In genomic region chr13:45750566-45750965, GRCh38 we compare ENCODE assay signal across 28 cellular contexts. TPM values are rescaled to one million over a fixed set of nuclear protein-coding genes. Genes with fewer than 3 reads are reported as not detected.
A peak's percentile ranks its signal among the peaks of the same experiment; 100 is the strongest.
DNase-seq lines count a peak whose midpoint lies in the region; ATAC-seq and TF ChIP-seq lines count a peak whose summit lies in the region.
"Had no signal": no experiment of that assay in that cellular context is flagged by ENCODE, and none has a peak within 500 bp of the region (broad histone marks: within the 10 kb centered on the region; RNA-seq: fewer than 3 reads in every experiment).

No MANE protein-coding gene starts in this region.

- H3F3A ChIP-seq in GM23338 (replicated peaks; ENCODE audit: low read depth) = no peaks in the 10 kb centered on the region

- H3K9me2 ChIP-seq in GM23338 (ENCODE audit: insufficient read depth) = peaks cover 5% of the 10 kb centered on the region; the same call in 1 of the 2 replicates

- in situ Hi-C loops in HAP-1 (cut with MboI; ENCODE audit: low sequenced_read_pairs) = no loop called here

- TF ChIP-seq POLR2A in tibial nerve (IDR thresholded peaks at IDR 0.05) = no peak

- TF ChIP-seq CTCF in GM23338 (conservative IDR thresholded peaks at IDR 0.05; ENCODE audit: low read depth in 2 of 2) (no peak), tibial nerve (IDR thresholded peaks at IDR 0.05) (no peak)

- no peak for DNase-seq in GM23338 (ENCODE audit: low spot score)
- DNase-seq in HAP-1 (ENCODE audit: low spot score in 2 of 2) = peak; percentile 12 to 67
- DNase-seq in tibial nerve (ENCODE audit: low spot score in 2 of 2) = no peak
- DNase-seq in SW480 (ENCODE audit: low spot score) = no peak
- DNase-seq: 8988T; ACHN; BE2C; C1 segment of cervical spinal cord; CD4-positive, alpha-beta memory T cell; CD4-positive, CD25-positive, alpha-beta regulatory T cell; CD8-positive, alpha-beta memory T cell; COR-L47; DMS 273 treated with DMSO at 0.1 percent for 48 hours; DMS153; DMS53; DMS79; DND-41; EL; GDM1 had no signal

- 86 to 96% methylated on average over 3 of the region's 3 CpGs for WGBS in tibial nerve, 2 donors

- no peak overlapping the region for H3K4me3 Mint-ChIP-seq in GM23338
- H3K4me3 Mint-ChIP-seq: CD14-positive monocyte; CD4-positive, alpha-beta memory T cell; CD4-positive, CD25-positive, alpha-beta regulatory T cell; CD8-positive, alpha-beta memory T cell had no signal

- no peak overlapping the region for H3K27ac Mint-ChIP-seq in GM23338
- H3K27ac Mint-ChIP-seq: CD14-positive monocyte; CD4-positive, alpha-beta memory T cell; CD4-positive, CD25-positive, alpha-beta regulatory T cell; CD8-positive, alpha-beta memory T cell had no signal

- H3K27me3 Mint-ChIP-seq in GM23338 (ENCODE audit: insufficient read depth, low read depth, poor library complexity) = peaks cover 1% of the 10 kb centered on the region

- H2AFZ ChIP-seq in GM23338 = peak overlapping the region; percentile 43; the same call in 1 of the 2 replicates

- no peaks in the 10 kb centered on the region for H3K79me2 ChIP-seq in GM23338 (replicated peaks; ENCODE audit: insufficient read depth)

- H3K27ac ChIP-seq in GM23338 (ENCODE audit: low read depth) (no peak overlapping the region), tibial nerve (no peak overlapping the region)
- H3K27ac ChIP-seq: BLaER1 had no signal

- TF ChIP-seq EP300 in tibial nerve (IDR thresholded peaks at IDR 0.05) = no peak

- H3K9me3 ChIP-seq in HAP-1 (0 out of 2 replicates have a peak, but pooled peaks cover 3% of the 10 kb centered on the region), tibial nerve (no peaks in the 10 kb centered on the region)
- H3K9me3 ChIP-seq: BE2C had no signal

- H4K20me1 ChIP-seq in GM23338 (replicated peaks; ENCODE audit: insufficient read depth) = no peaks in the 10 kb centered on the region
- H4K20me1 ChIP-seq: BLaER1 had no signal

- no peaks in the 10 kb centered on the region for H3K36me3 Mint-ChIP-seq in GM23338 (ENCODE audit: low read depth)
- H3K36me3 Mint-ChIP-seq: CD14-positive monocyte; CD4-positive, alpha-beta memory T cell; CD4-positive, CD25-positive, alpha-beta regulatory T cell; CD8-positive, alpha-beta memory T cell had no signal

- H3K4me3 ChIP-seq in GM23338 = no peak overlapping the region
- H3K4me3 ChIP-seq in HAP-1 = no peak overlapping the region
- no peak overlapping the region for H3K4me3 ChIP-seq in tibial nerve
- H3K4me3 ChIP-seq: BLaER1, GM12878 had no signal

- no peak overlapping the region for H3K4me2 ChIP-seq in GM23338
- H3K4me2 ChIP-seq: BLaER1 had no signal

- no peaks in the 10 kb centered on the region for H3K9me3 Mint-ChIP-seq in GM23338
- H3K9me3 Mint-ChIP-seq: CD8-positive, alpha-beta memory T cell had no signal

- ATAC-seq in GM23338 (no peak), esophagus mucosa (peak; percentile 55), GM19035 (IDR thresholded peaks at IDR 0.05; ENCODE audit: unreplicated experiment) (no peak)
- ATAC-seq: GM12878 had no signal

- H3K27me3 ChIP-seq in GM23338 (ENCODE audit: insufficient read depth) = no peaks in the 10 kb centered on the region
- 0 out of 2 replicates have a peak, but pooled peaks cover 2% of the 10 kb centered on the region for H3K27me3 ChIP-seq in HAP-1 (ENCODE audit: low read depth)
- H3K27me3 ChIP-seq in tibial nerve = no peaks in the 10 kb centered on the region
- H3K27me3 ChIP-seq: BE2C, BLaER1 had no signal

- H3K36me3 ChIP-seq in GM23338 (ENCODE audit: insufficient read depth) (no peaks in the 10 kb centered on the region), HAP-1 (replicated peaks) (no peaks in the 10 kb centered on the region), tibial nerve (no peaks in the 10 kb centered on the region)
- H3K36me3 ChIP-seq: BE2C, BLaER1 had no signal

- H3K4me1 Mint-ChIP-seq in GM23338 = peaks cover 16% of the 10 kb centered on the region
- H3K4me1 Mint-ChIP-seq: CD4-positive, alpha-beta memory T cell; CD4-positive, CD25-positive, alpha-beta regulatory T cell; CD8-positive, alpha-beta memory T cell had no signal

- H3K4me1 ChIP-seq in GM23338 (ENCODE audit: insufficient read depth) = no peaks in the 10 kb centered on the region
- peaks cover 33% of the 10 kb centered on the region for H3K4me1 ChIP-seq in HAP-1
- no peaks in the 10 kb centered on the region for H3K4me1 ChIP-seq in tibial nerve
- H3K4me1 ChIP-seq: BE2C, BLaER1 had no signal

TF ChIP-seq in GM23338, 12 proteins besides CTCF, POLR2A, EP300 and RAD21 (continues in another document):
- TF ChIP-seq STAT1 (IDR thresholded peaks at IDR 0.05; ENCODE audit: unreplicated experiment) (no peak), ZNF114 (CRISPR knock-in tag; IDR thresholded peaks at IDR 0.05) (no peak), CREB1 (CRISPR knock-in tag; IDR thresholded peaks at IDR 0.05; ENCODE audit: low read depth) (no peak), ZNF462 (CRISPR knock-in tag; IDR thresholded peaks at IDR 0.05) (no peak), EZH2 (IDR thresholded peaks at IDR 0.05; ENCODE audit: low read depth, unreplicated experiment) (no peak), POLR2AphosphoS5 (IDR thresholded peaks at IDR 0.05; ENCODE audit: low read depth) (no peak)

RNA-seq across cellular contexts. Expression of gene CBY2, which starts 48.4 kb away (rescaled TPM):
- total RNA-seq in GM23338 (2014; rRNA removed; shearing (Covaris generic)) = 0.42 TPM in 1 of 2 replicates, not detected in the other
- polyA plus RNA-seq in GM23338 (2016; fragmentation: Nextera tagmentation; extraction: Ambion mirVana) = 0.15 and 0.19 TPM in 2 replicates
- total RNA-seq in esophagus mucosa = 0.32 TPM
- not detected for total RNA-seq in tibial nerve
- total RNA-seq: A673; CD8-positive, alpha-beta memory T cell; Daoy; G401 had no signal
- polyA plus RNA-seq: AG04450; CD14-positive monocyte; CD8-positive, alpha-beta memory T cell had no signal

Comparison
In these comparisons a context has a peak if more than half of its experiments do, and no peak if none do; other contexts are left out.
1. DNase-seq: peak in HAP-1 (2 of 2); none in GM23338 (single experiment), tibial nerve (0 of 2) and SW480 (single experiment).